Comparison of ENCODE assay signal across 16 cellular contexts in the genomic region with DNA sequence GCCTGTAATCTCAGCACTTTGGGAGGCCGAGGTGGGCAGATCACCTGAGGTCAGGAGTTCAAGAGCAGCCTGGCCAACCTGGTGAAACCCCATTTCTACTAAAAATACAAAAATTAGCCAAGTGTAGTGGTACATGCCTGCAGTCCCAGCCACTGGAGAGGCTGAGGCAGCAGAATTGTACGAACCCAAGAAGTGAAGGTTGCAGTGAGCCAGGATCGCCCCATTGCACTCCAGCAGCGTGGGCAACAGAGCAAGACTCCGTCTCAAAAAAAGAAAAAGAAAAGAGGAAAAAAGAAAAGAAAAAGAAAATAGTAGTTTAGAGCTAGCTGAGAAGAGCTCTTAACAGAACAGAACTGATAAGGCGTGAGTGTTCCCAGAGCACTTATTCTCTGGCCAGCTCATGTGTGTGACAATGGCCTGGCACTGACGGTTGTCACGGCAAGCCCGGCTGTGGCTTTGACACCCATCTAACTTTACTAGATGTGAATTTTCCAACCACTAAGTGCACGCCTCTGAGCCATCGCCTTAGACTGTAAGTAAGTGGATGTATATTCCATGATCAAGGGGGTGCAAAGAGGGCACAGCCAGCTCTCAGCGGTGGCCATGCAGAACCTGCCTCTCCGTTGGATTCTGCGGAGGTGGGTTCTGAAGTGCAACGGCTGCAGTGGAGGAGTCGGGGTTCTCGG.
"Had no signal": no experiment of that assay in that cellular context is flagged by ENCODE, and none has a peak within 500 bp of the region (broad histone marks: within the 10 kb centered on the region; RNA-seq: fewer than 3 reads in every experiment).

No MANE protein-coding gene starts in this region.

- ATAC-seq: activated naive CD4-positive, alpha-beta T cell treated with anti-CD3 and anti-CD28 coated beads, Interleukin-2, amount 50 U/mL, for 72 hours; naive thymus-derived CD8-positive, alpha-beta T cell had no signal

- H3K27ac ChIP-seq: dorsolateral prefrontal cortex, esophagus muscularis mucosa, hepatocyte, SJSA1, tibial artery, WERI-Rb-1 had no signal

- H3K27ac Mint-ChIP-seq: activated naive CD4-positive, alpha-beta T cell treated with anti-CD3 and anti-CD28 coated beads, Interleukin-2, amount 50 U/mL, for 72 hours had no signal

- H3K27me3 ChIP-seq: esophagus muscularis mucosa, hepatocyte, SJSA1, tibial artery had no signal

- H3K9me3 ChIP-seq: esophagus muscularis mucosa, SJSA1, tibial artery had no signal

- H3K4me3 ChIP-seq: dorsolateral prefrontal cortex, esophagus muscularis mucosa, hepatocyte, SJSA1, tibial artery had no signal

- DNase-seq: activated CD4-positive, alpha-beta T cell treated with anti-CD3 and anti-CD28 coated beads for 48 hours; activated effector memory CD4-positive, alpha-beta T cell treated with anti-CD3 and anti-CD28 coated beads, Interleukin-2, amount 50 U/mL, for 16 hours; activated T-cell treated with anti-CD3 and anti-CD28 coated beads, Interleukin-2, amount 50 U/mL, for 1 hour; dorsolateral prefrontal cortex; foreskin fibroblast; kidney glomerular epithelial cell; naive thymus-derived CD8-positive, alpha-beta T cell; RPMI8226; stimulated activated CD4-positive, alpha-beta T cell treated with anti-CD3 and anti-CD28 coated beads, Interleukin-4, amount 100 ng/mL, for 1 hour; stimulated activated CD8-positive, alpha-beta memory T cell treated with anti-CD3 and anti-CD28 coated beads, Interleukin-4, amount 100 ng/mL, for 48 hours; tibial artery; WERI-Rb-1 had no signal

- H3K36me3 ChIP-seq: esophagus muscularis mucosa, tibial artery had no signal
